In the genomic region with DNA sequence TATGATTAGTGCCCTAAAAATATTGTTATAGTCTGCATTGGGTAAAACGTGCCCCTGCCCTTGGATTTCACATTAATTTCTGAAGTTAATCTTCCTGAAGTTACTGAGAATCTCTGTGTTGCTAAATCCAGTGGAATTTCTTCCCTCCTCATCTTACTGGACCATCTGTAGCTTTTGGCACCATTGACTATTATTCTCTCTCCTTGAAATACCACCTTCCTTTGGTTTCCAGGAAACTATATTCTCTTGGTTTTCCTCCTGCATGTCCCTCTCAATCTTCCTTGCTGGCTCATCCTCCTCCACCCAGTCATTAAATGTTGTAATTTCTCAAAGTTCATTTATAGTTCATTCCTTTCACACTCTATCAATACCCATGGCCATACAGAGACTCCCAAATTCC, we compare ENCODE assay signal across 17 cellular contexts.
DNase-seq lines count a peak whose midpoint lies in the region; ATAC-seq and TF ChIP-seq lines count a peak whose summit lies in the region.
"Had no signal": no experiment of that assay in that cellular context is flagged by ENCODE, and none has a peak within 500 bp of the region (broad histone marks: within the 10 kb centered on the region; RNA-seq: fewer than 3 reads in every experiment).

No MANE protein-coding gene starts in this region.

- DNase-seq in DMS 273 (lab: John Stamatoyannopoulos, UW; ENCODE audit: unreplicated experiment): peak; percentile 72
- DNase-seq in LHCN-M2 (ENCODE audit: low read depth): peak; percentile 32
- DNase-seq in fibroblast of gingiva (ENCODE audit: low read depth): peak; percentile 49
- no peak for DNase-seq in sciatic nerve (ENCODE audit: low spot score)
- DNase-seq in DMS114 treated with DMSO at 0.1 percent for 48 hours (lab: John Stamatoyannopoulos, UW; ENCODE audit: unreplicated experiment): no peak
- DNase-seq in Calu3: no peak
- no peak for DNase-seq in transverse colon
- DNase-seq: ACHN; BE2C; CD4-positive, alpha-beta memory T cell; DMS153; NCI-H1417 treated with DMSO at 0.1 percent for 48 hours; NCI-H1930; NCI-H748 treated with DMSO at 0.1 percent for 48 hours had no signal

- H3K27ac ChIP-seq in transverse colon: no peak overlapping the region
- H3K27ac ChIP-seq: HL-60, SJSA1 had no signal

- ATAC-seq in sciatic nerve: peak; percentile 65
- ATAC-seq: HCT116 had no signal

- H3K9me3 ChIP-seq in transverse colon: no peaks in the 10 kb centered on the region
- H3K9me3 ChIP-seq: BE2C, SJSA1 had no signal

- in situ Hi-C loops in transverse colon (cut with MboI; ENCODE audit: low pct_ligation_motif_present in 1 of 4, low pct_unique_long_range_greater_than_20kb in 1 of 4, low sequenced_read_pairs in 3 of 4): no loop called here

- TF ChIP-seq CTCF in Calu3 (IDR thresholded peaks at IDR 0.05; ENCODE audit: unreplicated experiment): no peak
- TF ChIP-seq CTCF in transverse colon (IDR thresholded peaks at IDR 0.05): no peak

- CTCF ChIA-PET in Calu3 (lab: Charles Lee): no interaction called here

- H3K4me1 Mint-ChIP-seq in Calu3 (ENCODE audit: low read depth, unreplicated experiment): peaks cover 18% of the 10 kb centered on the region
- H3K4me1 Mint-ChIP-seq: CD4-positive, alpha-beta memory T cell had no signal

- no TSS peak for BruUV-seq in Calu3 (replicated peaks; lab: Mats Ljungman, UMichigan)

- H3K4me3 ChIP-seq in transverse colon: no peak overlapping the region
- H3K4me3 ChIP-seq: SJSA1 had no signal

- WGBS in transverse colon (ENCODE audit: low coverage in 1 of 2), 2 donors: 17 to 54% methylated on average over 1 of the region's 1 CpG

- H3K4me1 ChIP-seq in transverse colon: no peaks in the 10 kb centered on the region
- H3K4me1 ChIP-seq: BE2C had no signal

- H3K36me3 Mint-ChIP-seq in Calu3 (ENCODE audit: insufficient read depth, unreplicated experiment): no peaks in the 10 kb centered on the region
- H3K36me3 Mint-ChIP-seq: CD4-positive, alpha-beta memory T cell had no signal

- no peak for TF ChIP-seq POLR2A in transverse colon (IDR thresholded peaks at IDR 0.05)

- no peak overlapping the region for H3K4me3 Mint-ChIP-seq in Calu3 (ENCODE audit: low read depth, unreplicated experiment)
- H3K4me3 Mint-ChIP-seq: CD4-positive, alpha-beta memory T cell had no signal

- intact Hi-C loops in sciatic nerve (cut with DNase I): no loop called here
- intact Hi-C loops in Calu3 (cut with micrococcal nuclease; ENCODE audit: unreplicated experiment): no loop called here
- intact Hi-C loops in transverse colon (cut with DNase I; ENCODE audit: low total_unique reads): no loop called here

- no peaks in the 10 kb centered on the region for H3K36me3 ChIP-seq in transverse colon
- H3K36me3 ChIP-seq: BE2C, SJSA1 had no signal

- no peaks in the 10 kb centered on the region for H3K27me3 Mint-ChIP-seq in Calu3 (ENCODE audit: unreplicated experiment)

- no peak overlapping the region for H3K27ac Mint-ChIP-seq in Calu3 (ENCODE audit: unreplicated experiment)
- H3K27ac Mint-ChIP-seq: CD4-positive, alpha-beta memory T cell had no signal

- TF ChIP-seq EP300 in transverse colon (IDR thresholded peaks at IDR 0.05; ENCODE audit: low read depth): no peak

- no peaks in the 10 kb centered on the region for H3K9me3 Mint-ChIP-seq in Calu3 (ENCODE audit: low read depth, unreplicated experiment)

- H3K27me3 ChIP-seq in transverse colon: no peaks in the 10 kb centered on the region
- H3K27me3 ChIP-seq: BE2C, SJSA1 had no signal

Comparison
In these comparisons a context has a peak if more than half of its experiments do, and no peak if none do; other contexts are left out.
1. DNase-seq: peak in DMS 273 (single experiment), LHCN-M2 (single experiment) and fibroblast of gingiva (single experiment); none in sciatic nerve (single experiment), DMS114 treated with DMSO at 0.1 percent for 48 hours (single experiment), Calu3 (single experiment) and transverse colon (single experiment).